8 cellular contexts compared by ENCODE assay signal in the genomic region with DNA sequence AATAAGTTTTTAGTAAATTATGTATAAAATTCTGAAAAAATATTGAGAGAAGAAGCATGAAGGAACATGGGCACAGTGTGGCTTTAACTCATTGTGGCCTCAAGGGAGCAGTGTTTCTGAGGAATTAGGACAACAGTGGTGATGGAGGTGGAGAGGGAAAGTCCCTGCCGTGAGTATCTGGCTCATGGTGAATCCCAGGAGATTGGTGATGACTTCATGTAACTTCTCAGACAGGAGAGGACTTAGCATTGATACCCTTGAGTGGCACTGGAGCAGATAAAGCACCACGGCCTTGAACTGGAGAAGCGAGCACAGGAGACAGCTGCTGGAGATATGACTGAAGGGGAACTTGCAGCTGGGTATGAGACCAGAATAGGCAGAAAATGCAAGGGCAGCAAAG. TPM values are rescaled to one million over a fixed set of nuclear protein-coding genes. Genes with fewer than 3 reads are reported as not detected.
A peak's percentile ranks its signal among the peaks of the same experiment; 100 is the strongest.
DNase-seq lines count a peak whose midpoint lies in the region; ATAC-seq and TF ChIP-seq lines count a peak whose summit lies in the region.

No MANE protein-coding gene starts in this region.

- no peaks in the 10 kb centered on the region for H4K20me1 ChIP-seq in PC-3 (ENCODE audit: low read length)

- in situ Hi-C loops in Caki2 (cut with HindIII; ENCODE audit: low pct_unique_long_range_greater_than_20kb, low sequenced_read_pairs), result no loop called here

- no peaks in the 10 kb centered on the region for H3K36me3 ChIP-seq in PC-3 (ENCODE audit: low read depth, low read length)
- H3K36me3 ChIP-seq in suprapubic skin, result no peaks in the 10 kb centered on the region

- no peak for TF ChIP-seq EP300 in suprapubic skin (IDR thresholded peaks at IDR 0.05)

- no peaks in the 10 kb centered on the region for H3K9me2 ChIP-seq in PC-3 (replicated peaks; ENCODE audit: low read length)

- no peaks in the 10 kb centered on the region for H3K79me2 ChIP-seq in PC-3 (ENCODE audit: low read length)

- H3K9me3 ChIP-seq in PC-3 (ENCODE audit: low read length) (no peaks in the 10 kb centered on the region), suprapubic skin (no peaks in the 10 kb centered on the region)

- WGBS in suprapubic skin, result 41% methylated on average over 3 of the region's 3 CpGs

- TF ChIP-seq CTCF in PC-3 (conservative IDR thresholded peaks at IDR 0.05; ENCODE audit: low read depth, low read length) (peak; percentile 63), fibroblast of the aortic adventitia (IDR thresholded peaks at IDR 0.05; ENCODE audit: insufficient read depth, low read length) (peak; percentile 7), suprapubic skin (IDR thresholded peaks at IDR 0.05) (no peak)

- DNase-seq in Caki2 (ENCODE audit: low read depth) (peak; percentile 61), PC-3 (peak; percentile 65), fibroblast of the aortic adventitia (ENCODE audit: low read depth) (peak; percentile 1), hypothalamus (lab: John Stamatoyannopoulos, UW) (no peak), suprapubic skin (ENCODE audit: low spot score in 2 of 2) (no peak), GDM1 (lab: John Stamatoyannopoulos, UW) (no peak)

- no peak overlapping the region for H3K9ac ChIP-seq in PC-3 (ENCODE audit: low read length)

- peak overlapping the region; percentile 50; the same call in 1 of the 2 replicates for H2AFZ ChIP-seq in PC-3 (ENCODE audit: low read length)

- no peaks in the 10 kb centered on the region for H3F3A ChIP-seq in PC-3 (ENCODE audit: low read length, unreplicated experiment)

- H3K27ac ChIP-seq in PC-3 (ENCODE audit: low read length) (no peak overlapping the region), suprapubic skin (no peak overlapping the region)

- peak; percentile 98 for ATAC-seq in GM19463 (IDR thresholded peaks at IDR 0.05; ENCODE audit: unreplicated experiment)
- peak; percentile 96 for ATAC-seq in HG03342 (IDR thresholded peaks at IDR 0.05; ENCODE audit: unreplicated experiment)
- ATAC-seq in PC-3, result peak; percentile 100

- H3K4me1 ChIP-seq in PC-3 (ENCODE audit: insufficient read depth, low read length) (no peaks in the 10 kb centered on the region), suprapubic skin (no peaks in the 10 kb centered on the region)

- POLR2A ChIA-PET in PC-3 (lab: Charles Lee; ENCODE audit: unreplicated experiment), result no interaction called here

- BruUV-seq in PC-3 (replicated peaks; lab: Mats Ljungman, UMichigan), result no TSS peak

- H3K27me3 ChIP-seq in PC-3 (ENCODE audit: low read length), result peaks cover 8% of the 10 kb centered on the region; the same call in 1 of the 2 replicates
- no peaks in the 10 kb centered on the region for H3K27me3 ChIP-seq in suprapubic skin

- intact Hi-C loops in PC-3 (cut with micrococcal nuclease), result loop anchor here (1.0 to 10.0 kb wide), 4 partner anchors 99 to 819 kb away; no protein-coding TSS in a partner anchor

- no peak for TF ChIP-seq POLR2A in suprapubic skin (IDR thresholded peaks at IDR 0.05)

- H3K4me3 ChIP-seq in PC-3 (ENCODE audit: low read length), result no peak overlapping the region
- H3K4me3 ChIP-seq in fibroblast of the aortic adventitia (ENCODE audit: low read depth, low read length), result no peak overlapping the region
- no peak overlapping the region for H3K4me3 ChIP-seq in suprapubic skin

- CTCF ChIA-PET in PC-3 (lab: Charles Lee), result interaction anchor here (0.5 to 0.6 kb wide), 2 partner anchors 410 to 430 kb away, joined by 3 to 4 read pairs; no protein-coding TSS in a partner anchor

- no peak overlapping the region for H3K4me2 ChIP-seq in PC-3 (ENCODE audit: low read length)

RNA-seq across cellular contexts. Expression of gene LRP1B, which starts 35.0 kb away (rescaled TPM):
- 0.14 TPM in 1 of 2 replicates, not detected in the other for total RNA-seq in Caki2 (2014; rRNA removed; shearing (Covaris generic); ENCODE audit: low replicate concordance)
- total RNA-seq in PC-3 (2014; rRNA removed), result 0.04 and 0.06 TPM in 2 replicates
- total RNA-seq in fibroblast of the aortic adventitia (ENCODE audit: low replicate concordance), result 0.36 and 0.74 TPM in 2 replicates
- 1 to 10 TPM in 2 of 4 donors, under 1 TPM in 2; 0.11 to 2.7 (median 1.3) TPM for total RNA-seq in suprapubic skin

Comparison
In these comparisons a context has a peak if more than half of its experiments do, and no peak if none do; other contexts are left out.
1. DNase-seq: peak in Caki2 (single experiment), PC-3 (single experiment) and fibroblast of the aortic adventitia (single experiment); none in hypothalamus (0 of 51), suprapubic skin (0 of 2) and GDM1 (single experiment).
2. CTCF ChIP-seq: peak in PC-3 (single experiment) and fibroblast of the aortic adventitia (single experiment); none in suprapubic skin (0 of 2).
3. Peak in every context shown above with its lines, with median percentiles within 50 percentile points of each other: ATAC-seq.